12 cellular contexts compared by ENCODE assay signal in the genomic region with DNA sequence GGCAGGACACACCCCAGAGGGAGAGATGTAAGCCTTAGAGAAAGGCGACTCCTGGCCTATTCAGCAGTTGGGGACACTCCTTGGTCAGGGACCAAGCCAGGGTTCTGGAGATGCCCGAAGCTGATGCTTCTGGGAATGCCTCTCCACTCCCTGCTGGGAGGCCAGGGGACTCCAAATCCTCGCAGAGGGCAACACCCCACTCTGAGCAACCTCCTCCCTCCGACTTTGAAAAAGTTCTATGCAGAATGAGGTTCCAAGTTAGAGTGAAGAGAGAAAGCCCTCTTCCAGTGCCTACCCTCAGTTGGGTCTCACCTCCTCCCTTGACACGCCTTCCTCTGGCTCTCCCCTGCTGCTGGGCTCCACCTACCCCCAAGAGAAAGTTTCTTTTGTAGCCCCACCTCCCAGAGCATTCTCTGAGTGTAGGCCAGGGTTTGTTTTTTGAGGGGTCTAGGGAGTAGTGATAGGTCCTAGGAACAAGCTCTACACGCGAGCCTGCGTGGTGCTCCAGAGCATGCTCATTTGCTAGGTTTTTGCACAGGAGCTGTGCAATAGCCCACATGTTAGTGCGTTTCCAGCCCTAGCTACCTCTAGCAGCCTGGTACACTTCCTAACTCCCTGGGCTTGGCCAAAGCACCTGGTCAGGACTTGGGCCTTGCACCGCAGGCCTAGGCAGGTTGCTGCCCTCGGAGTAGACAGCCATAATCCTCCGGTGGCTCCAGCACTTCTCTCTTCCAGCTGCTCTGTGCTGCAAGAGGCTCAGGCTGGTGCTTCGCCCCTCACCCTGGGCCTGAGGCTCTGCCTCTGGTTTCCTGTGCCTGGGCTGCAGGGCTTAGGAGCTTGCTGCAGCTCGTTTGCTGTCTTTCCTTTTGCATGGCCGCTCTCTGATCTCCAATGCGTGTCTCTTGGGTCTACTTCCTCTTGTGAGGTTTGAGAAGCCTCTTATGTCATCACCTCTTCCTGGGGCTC. TPM values are rescaled to one million over a fixed set of nuclear protein-coding genes. Genes with fewer than 3 reads are reported as not detected.
DNase-seq lines count a peak whose midpoint lies in the region; ATAC-seq lines count a peak whose summit lies in the region.
"Had no signal": no experiment of that assay in that cellular context is flagged by ENCODE, and none has a peak within 500 bp of the region (broad histone marks: within the 10 kb centered on the region; RNA-seq: fewer than 3 reads in every experiment).

No MANE protein-coding gene starts in this region.

- peak overlapping the region; percentile 62 to 77 (median 73); a peak in 21 of 22 replicates for H3K9ac ChIP-seq in BLaER1 treated with 17β-estradiol and CSF1 and Interleukin-3, amounts not matched to agents 10 nM and 100 nM

- no peaks in the 10 kb centered on the region for H3K9me3 ChIP-seq in BLaER1 treated with 17β-estradiol and CSF1 and Interleukin-3, amounts not matched to agents 10 nM and 100 nM (replicated peaks in 1 of 11)

- peak; percentile 83 for DNase-seq in Jurkat, Clone E6-1 (ENCODE audit: low read depth, low spot score)
- DNase-seq in activated CD4-positive, alpha-beta T cell treated with anti-CD3 and anti-CD28 coated beads, Interleukin-2, amount 50 U/mL, for 24 hours (ENCODE audit: low read depth in 1 of 2, low spot score in 1 of 2): peak; percentile 11 to 14
- peak; percentile 59 for DNase-seq in islet precursor cell
- no peak for DNase-seq in NCI-H2029 (lab: John Stamatoyannopoulos, UW)
- DNase-seq in NCI-H345 (lab: John Stamatoyannopoulos, UW): no peak
- DNase-seq: COR-L47; mammary epithelial cell; NCI-H774; stimulated activated CD4-positive, alpha-beta T cell treated with anti-CD3 and anti-CD28 coated beads, Interleukin-4, amount 100 ng/mL, for 24 hours had no signal

- no peaks in the 10 kb centered on the region for H3K27me3 ChIP-seq in BLaER1 treated with 17β-estradiol and CSF1 and Interleukin-3, amounts not matched to agents 10 nM and 100 nM

- H4K20me1 ChIP-seq in BLaER1 treated with 17β-estradiol and CSF1 and Interleukin-3, amounts not matched to agents 10 nM and 100 nM: no peaks in the 10 kb centered on the region

- peaks cover 61 to 99% (median 72%) of the 10 kb centered on the region in 10 experiments for H3K4me1 ChIP-seq in BLaER1 treated with 17β-estradiol and CSF1 and Interleukin-3, amounts not matched to agents 10 nM and 100 nM

- ATAC-seq in HG02970 (IDR thresholded peaks at IDR 0.05; ENCODE audit: low FRiP score, unreplicated experiment) (no peak), HG03439 (IDR thresholded peaks at IDR 0.05; ENCODE audit: unreplicated experiment) (no peak)

- peak overlapping the region in 9 of 10 experiments; percentile 31 to 64 (median 48); a peak in 17 of 20 replicates for H3K4me3 ChIP-seq in BLaER1 treated with 17β-estradiol and CSF1 and Interleukin-3, amounts not matched to agents 10 nM and 100 nM
- peak overlapping the region; percentile 51 for H3K4me3 ChIP-seq in Jurkat, Clone E6-1 (ENCODE audit: low read length)

- no peaks in the 10 kb centered on the region for H3K36me3 ChIP-seq in BLaER1 treated with 17β-estradiol and CSF1 and Interleukin-3, amounts not matched to agents 10 nM and 100 nM

- H3K4me2 ChIP-seq in BLaER1 treated with 17β-estradiol and CSF1 and Interleukin-3, amounts not matched to agents 10 nM and 100 nM: peak overlapping the region; percentile 84 to 99 (median 94)

- peak overlapping the region; percentile 59 to 89 (median 81); a peak in 21 of 22 replicates for H3K27ac ChIP-seq in BLaER1 treated with 17β-estradiol and CSF1 and Interleukin-3, amounts not matched to agents 10 nM and 100 nM

RNA-seq across cellular contexts. Expression of gene CEBPE, which starts 0.6 kb away (rescaled TPM):
- polyA plus RNA-seq in Jurkat, Clone E6-1 (2012; ENCODE audit: insufficient read depth, insufficient read length): 18.0 TPM
- polyA plus RNA-seq: mammary epithelial cell had no signal

RNA-seq across cellular contexts. Expression of gene CIROP, which starts 14.9 kb away (rescaled TPM):
- not detected for polyA plus RNA-seq in Jurkat, Clone E6-1 (2012; ENCODE audit: insufficient read depth, insufficient read length)
- polyA plus RNA-seq: mammary epithelial cell had no signal

RNA-seq across cellular contexts. Expression of gene C14orf119, which starts 24.3 kb away (rescaled TPM):
- 113 TPM for polyA plus RNA-seq in Jurkat, Clone E6-1 (2012; ENCODE audit: insufficient read depth, insufficient read length)

RNA-seq across cellular contexts. Expression of gene ACIN1, which starts 24.7 kb away (rescaled TPM):
- polyA plus RNA-seq in Jurkat, Clone E6-1 (2012; ENCODE audit: insufficient read depth, insufficient read length): 217 TPM

Comparison
In these comparisons a context has a peak if more than half of its experiments do, and no peak if none do; other contexts are left out.
1. DNase-seq: peak in Jurkat, Clone E6-1 (single experiment), activated CD4-positive, alpha-beta T cell treated with anti-CD3 and anti-CD28 coated beads, Interleukin-2, amount 50 U/mL, for 24 hours (2 of 2) and islet precursor cell (single experiment); none in NCI-H2029 (single experiment) and NCI-H345 (single experiment).